Comparison of ENCODE assay signal across 35 cellular contexts in genomic region chr20:46701986-46702385, GRCh38. TPM values are rescaled to one million over a fixed set of nuclear protein-coding genes. Genes with fewer than 3 reads are reported as not detected.
"Had no signal": no experiment of that assay in that cellular context is flagged by ENCODE, and none has a peak within 500 bp of the region (broad histone marks: within the 10 kb centered on the region; RNA-seq: fewer than 3 reads in every experiment).

No MANE protein-coding gene starts in this region.

- H3K9ac ChIP-seq: KMS-11 had no signal

- H3K4me2 ChIP-seq: KMS-11 had no signal

- H3K36me3 Mint-ChIP-seq: activated naive CD4-positive, alpha-beta T cell treated with anti-CD3 and anti-CD28 coated beads, Interleukin-2, amount 50 U/mL, for 24 hours; activated naive CD8-positive, alpha-beta T cell treated with anti-CD3 and anti-CD28 coated beads, Interleukin-2, amount 10 ng/mL, durations not matched to agents 7 days and 5 days had no signal

- H3K27ac Mint-ChIP-seq: activated CD4-positive, alpha-beta T cell treated with anti-CD3 and anti-CD28 coated beads, Interleukin-2, amount 10 ng/mL, durations not matched to agents 24 days and 14 days; activated CD8-positive, alpha-beta T cell treated with anti-CD3 and anti-CD28 coated beads, Interleukin-2, amount 10 ng/mL, durations not matched to agents 7 days and 5 days; activated naive CD4-positive, alpha-beta T cell treated with anti-CD3 and anti-CD28 coated beads, Interleukin-2, amount 50 U/mL, for 24 hours; activated naive CD8-positive, alpha-beta T cell treated with anti-CD3 and anti-CD28 coated beads, Interleukin-2, amount 10 ng/mL, durations not matched to agents 7 days and 5 days; activated T-cell treated with anti-CD3 and anti-CD28 coated beads, Interleukin-2, amount 50 U/mL, for 24 hours; activated T-helper 2 cell treated with anti-CD3 and anti-CD28 coated beads, Interferon-gamma antibody, Interleukin-2, Interleukin-4, amounts not matched to agents 10 μg/mL and 5 μg/mL and 100 μg/mL, durations not matched to agents 14 hours and 24 hours and 36 hours had no signal

- DNase-seq: activated CD4-positive, alpha-beta T cell treated with anti-CD3 and anti-CD28 coated beads for 1 hour; activated CD4-positive, alpha-beta T cell treated with anti-CD3 and anti-CD28 coated beads, Interleukin-2, amount 10 ng/mL, durations not matched to agents 24 days and 14 days; activated CD4-positive, alpha-beta T cell treated with anti-CD3 and anti-CD28 coated beads, Interleukin-2, amount 50 U/mL, for 4 hours; activated CD4-positive, CD25-positive, alpha-beta regulatory T cell; activated CD8-positive, alpha-beta T cell treated with anti-CD3 and anti-CD28 coated beads, Interleukin-2, amount 10 ng/mL, durations not matched to agents 7 days and 5 days; activated gamma-delta T cell; activated naive CD4-positive, alpha-beta T cell treated with Interleukin-2 at 50 U/mL for 16 hours; activated naive CD8-positive, alpha-beta T cell treated with anti-CD3 and anti-CD28 coated beads, Interleukin-2, amount 10 ng/mL, durations not matched to agents 7 days and 5 days; activated T-cell treated with anti-CD3 and anti-CD28 coated beads, Interleukin-2, amount 50 U/mL, for 24 hours; amygdala; MM.1S; MV-4-11; NCI-H1092; NCI-H1436 treated with DMSO at 0.1 percent for 48 hours; NCI-H1694 treated with DMSO at 0.1 percent for 48 hours; NCI-H2029; NCI-H2227 treated with DMSO at 0.1 percent for 48 hours; NCI-H446; NCI-H510A treated with DMSO at 0.1 percent for 48 hours; NCI-H526 treated with DMSO at 0.1 percent for 48 hours; NCI-H774; SHP77; SJCRH30; T1000 had no signal

- H3K27me3 ChIP-seq: ascending aorta, cardiac muscle cell had no signal

- H3K4me3 Mint-ChIP-seq: activated CD4-positive, alpha-beta T cell treated with anti-CD3 and anti-CD28 coated beads, Interleukin-2, amount 10 ng/mL, durations not matched to agents 24 days and 14 days; activated CD8-positive, alpha-beta T cell treated with anti-CD3 and anti-CD28 coated beads, Interleukin-2, amount 10 ng/mL, durations not matched to agents 7 days and 5 days; activated naive CD4-positive, alpha-beta T cell treated with anti-CD3 and anti-CD28 coated beads, Interleukin-2, amount 50 U/mL, for 24 hours; activated naive CD8-positive, alpha-beta T cell treated with anti-CD3 and anti-CD28 coated beads, Interleukin-2, amount 10 ng/mL, durations not matched to agents 7 days and 5 days; activated T-cell treated with anti-CD3 and anti-CD28 coated beads, Interleukin-2, amount 50 U/mL, for 24 hours; central memory CD8-positive, alpha-beta T cell had no signal

- ATAC-seq: activated CD8-positive, alpha-beta T cell treated with anti-CD3 and anti-CD28 coated beads, Interleukin-2, amount 10 ng/mL, durations not matched to agents 7 days and 5 days; Panc1 had no signal

- H3K27ac ChIP-seq: ascending aorta, cardiac muscle cell, KMS-11, SJCRH30, SK-N-MC, WERI-Rb-1 had no signal

- H3K9me3 ChIP-seq: ascending aorta had no signal

- H3K4me3 ChIP-seq: ascending aorta, cardiac muscle cell, SJCRH30, SK-N-MC had no signal

- H3K9me3 Mint-ChIP-seq: activated naive CD4-positive, alpha-beta T cell treated with anti-CD3 and anti-CD28 coated beads, Interleukin-2, amount 50 U/mL, for 24 hours; activated T-helper 2 cell treated with anti-CD3 and anti-CD28 coated beads, Interferon-gamma antibody, Interleukin-2, Interleukin-4, amounts not matched to agents 10 μg/mL and 5 μg/mL and 100 μg/mL, durations not matched to agents 14 hours and 24 hours and 36 hours; central memory CD8-positive, alpha-beta T cell had no signal

- H3K4me1 ChIP-seq: ascending aorta had no signal

- H3K36me3 ChIP-seq: ascending aorta, cardiac muscle cell, SJCRH30, WERI-Rb-1 had no signal

- H3K4me1 Mint-ChIP-seq: activated CD4-positive, alpha-beta T cell treated with anti-CD3 and anti-CD28 coated beads, Interleukin-2, amount 10 ng/mL, durations not matched to agents 24 days and 14 days; activated naive CD4-positive, alpha-beta T cell treated with anti-CD3 and anti-CD28 coated beads, Interleukin-2, amount 50 U/mL, for 24 hours; central memory CD8-positive, alpha-beta T cell had no signal

RNA-seq across cellular contexts. Expression of gene SLC2A10, which starts 7.5 kb away (rescaled TPM):
- total RNA-seq: activated CD4-positive, alpha-beta T cell treated with anti-CD3 and anti-CD28 coated beads, Interleukin-2, amount 10 ng/mL, durations not matched to agents 24 days and 14 days; activated CD8-positive, alpha-beta T cell treated with anti-CD3 and anti-CD28 coated beads, Interleukin-2, amount 10 ng/mL, durations not matched to agents 7 days and 5 days; activated naive CD8-positive, alpha-beta T cell treated with anti-CD3 and anti-CD28 coated beads, Interleukin-2, amount 10 ng/mL, durations not matched to agents 7 days and 5 days; activated T-helper 2 cell treated with anti-CD3 and anti-CD28 coated beads, Interferon-gamma antibody, Interleukin-2, Interleukin-4, amounts not matched to agents 10 μg/mL and 5 μg/mL and 100 μg/mL, durations not matched to agents 14 hours and 24 hours and 36 hours; T-helper 1 cell treated with Interleukin-12 subunit alpha and Interleukin-12 subunit beta and Interleukin-4 antibody, amounts not matched to agents 30 ng/mL and 1 ng/mL, for 36 hours; T-helper 2 cell treated with Interferon-gamma antibody and Interleukin-4, amounts not matched to agents 100 ng/mL and 5 ng/mL, for 36 hours had no signal

RNA-seq across cellular contexts. Expression of gene SLC13A3, which starts 50.7 kb away (rescaled TPM):
- total RNA-seq: activated CD4-positive, alpha-beta T cell treated with anti-CD3 and anti-CD28 coated beads, Interleukin-2, amount 10 ng/mL, durations not matched to agents 24 days and 14 days; activated CD8-positive, alpha-beta T cell treated with anti-CD3 and anti-CD28 coated beads, Interleukin-2, amount 10 ng/mL, durations not matched to agents 7 days and 5 days; activated T-helper 2 cell treated with anti-CD3 and anti-CD28 coated beads, Interferon-gamma antibody, Interleukin-2, Interleukin-4, amounts not matched to agents 10 μg/mL and 5 μg/mL and 100 μg/mL, durations not matched to agents 14 hours and 24 hours and 36 hours; ascending aorta; SJCRH30; T-helper 2 cell treated with Interferon-gamma antibody and Interleukin-4, amounts not matched to agents 100 ng/mL and 5 ng/mL, for 36 hours had no signal
